Comparison of ENCODE assay signal across 12 cellular contexts in the genomic region with DNA sequence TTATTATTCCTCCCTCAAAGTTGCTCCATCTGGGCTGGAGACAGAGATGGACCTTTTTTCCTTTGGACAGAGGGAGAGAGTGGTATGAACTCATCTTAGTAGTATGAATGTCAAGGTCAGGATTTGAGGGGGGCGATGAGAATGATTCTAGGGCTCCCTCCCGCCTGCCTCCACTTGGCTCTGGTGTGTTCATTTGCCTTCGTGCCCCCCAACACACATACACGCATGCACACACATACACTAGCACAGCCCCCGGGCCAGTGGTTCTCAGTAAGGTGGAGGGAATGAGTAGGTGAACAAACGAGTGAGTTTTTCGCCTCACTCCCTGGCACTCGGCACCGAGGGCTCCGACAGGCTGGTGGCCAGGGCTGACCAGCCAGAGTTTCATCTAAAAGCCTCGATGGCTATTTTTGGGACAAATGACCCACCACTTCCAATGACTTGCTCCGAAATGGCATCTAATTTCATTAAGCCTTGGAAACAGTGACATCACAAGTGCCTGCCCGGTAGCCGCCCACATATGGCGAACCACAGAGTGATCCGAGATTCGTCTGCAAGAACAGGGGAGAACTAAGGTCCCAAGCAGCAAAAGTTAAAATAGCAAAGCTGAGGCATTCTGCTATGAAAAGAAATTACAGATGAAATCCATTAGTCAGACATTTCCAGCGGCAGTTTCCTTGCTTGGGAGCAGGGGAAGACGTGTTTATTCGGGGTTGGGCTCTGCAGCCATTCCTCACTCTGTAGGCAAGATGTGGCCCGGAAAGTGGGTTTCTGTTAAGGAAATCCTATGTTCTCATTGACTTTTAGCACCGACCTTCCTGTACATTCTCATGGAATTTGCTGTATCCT. TPM values are rescaled to one million over a fixed set of nuclear protein-coding genes. Genes with fewer than 3 reads are reported as not detected.
DNase-seq lines count a peak whose midpoint lies in the region; ATAC-seq and TF ChIP-seq lines count a peak whose summit lies in the region.
"Had no signal": no experiment of that assay in that cellular context is flagged by ENCODE, and none has a peak within 500 bp of the region (broad histone marks: within the 10 kb centered on the region; RNA-seq: fewer than 3 reads in every experiment).

No MANE protein-coding gene starts in this region.

- H3K27ac Mint-ChIP-seq in brain = peak overlapping the region in 4 of 5 experiments; percentile 50 to 96 (median 72)
- H3K27ac Mint-ChIP-seq: activated CD4-positive, alpha-beta T cell treated with anti-CD3 and anti-CD28 coated beads, Interleukin-2, amount 10 ng/mL, durations not matched to agents 24 days and 14 days; activated naive CD4-positive, alpha-beta T cell treated with anti-CD3 and anti-CD28 coated beads, Interleukin-2, amount 50 U/mL, for 24 hours had no signal

- H3K36me3 ChIP-seq in spleen = peaks cover 0 to 45% (median 0%) of the 10 kb centered on the region in 6 donors

- H3K4me1 Mint-ChIP-seq in brain = peaks cover 42% of the 10 kb centered on the region

- H3K4me3 Mint-ChIP-seq in brain = no peak overlapping the region
- H3K4me3 Mint-ChIP-seq: activated CD4-positive, alpha-beta T cell treated with anti-CD3 and anti-CD28 coated beads, Interleukin-2, amount 10 ng/mL, durations not matched to agents 24 days and 14 days; activated naive CD4-positive, alpha-beta T cell treated with anti-CD3 and anti-CD28 coated beads, Interleukin-2, amount 50 U/mL, for 24 hours had no signal

- ATAC-seq in HG02981 (IDR thresholded peaks at IDR 0.05; ENCODE audit: unreplicated experiment) (no peak), GM18520 (IDR thresholded peaks at IDR 0.05; ENCODE audit: unreplicated experiment) (no peak)
- ATAC-seq: SK-N-SH treated with all-trans-retinoic acid at 6 μM for 48 hours had no signal

- peaks cover 38% of the 10 kb centered on the region for H3K36me3 Mint-ChIP-seq in brain

- in situ Hi-C loops in KBM-7 (cut with MboI; ENCODE audit: low pct_unique_long_range_greater_than_20kb, low sequenced_read_pairs) = no loop called here

- no peak for TF ChIP-seq POLR2A in spleen (IDR thresholded peaks at IDR 0.05)

- TF ChIP-seq CTCF in brain (conservative IDR thresholded peaks at IDR 0.05) (no peak), spleen (IDR thresholded peaks at IDR 0.05 in 8 of 11, conservative IDR thresholded peaks at IDR 0.05 in 3 of 11) (no peak)

- H3K27me3 Mint-ChIP-seq in brain = no peaks in the 10 kb centered on the region
- H3K27me3 Mint-ChIP-seq: activated CD4-positive, alpha-beta T cell treated with anti-CD3 and anti-CD28 coated beads, Interleukin-2, amount 10 ng/mL, durations not matched to agents 24 days and 14 days; activated naive CD4-positive, alpha-beta T cell treated with anti-CD3 and anti-CD28 coated beads, Interleukin-2, amount 50 U/mL, for 24 hours had no signal

- DNase-seq in GM03348 (ENCODE audit: low spot score) (peak; percentile 67), iris pigment epithelial cell (ENCODE audit: low read depth) (peak; percentile 60), spleen (no peak), NCI-H2227 (lab: John Stamatoyannopoulos, UW; ENCODE audit: unreplicated experiment) (no peak), KBM-7 (no peak)
- DNase-seq: activated CD4-positive, alpha-beta T cell treated with anti-CD3 and anti-CD28 coated beads, Interleukin-2, amount 10 ng/mL, durations not matched to agents 24 days and 14 days; Kasumi-1 had no signal

- H3K27ac ChIP-seq in spleen = peak overlapping the region; percentile 19 to 85 (median 68)

- peaks cover 6 to 95% (median 46%) of the 10 kb centered on the region in 6 donors for H3K4me1 ChIP-seq in spleen

- intact Hi-C loops in spleen (cut with DNase I; ENCODE audit: low total_unique reads) = no loop called here

- H3K27me3 ChIP-seq in spleen (replicated peaks in 1 of 7) = no peaks in the 10 kb centered on the region

- H3K9me3 ChIP-seq in spleen = no peaks in the 10 kb centered on the region

- no peak overlapping the region for H3K4me3 ChIP-seq in spleen

- H3K9me3 Mint-ChIP-seq in brain = peaks cover 4 to 9% (median 5%) of the 10 kb centered on the region in 5 experiments
- H3K9me3 Mint-ChIP-seq: activated CD4-positive, alpha-beta T cell treated with anti-CD3 and anti-CD28 coated beads, Interleukin-2, amount 10 ng/mL, durations not matched to agents 24 days and 14 days; activated naive CD4-positive, alpha-beta T cell treated with anti-CD3 and anti-CD28 coated beads, Interleukin-2, amount 50 U/mL, for 24 hours had no signal

- WGBS in spleen, 5 donors = 66 to 78% (median 74%) methylated on average over 22 of the region's 22 CpGs

RNA-seq across cellular contexts. Expression of gene ERGIC1, which starts 44.8 kb away (rescaled TPM):
- 73.3 TPM for polyA plus RNA-seq in brain (ENCODE audit: insufficient read depth, low read depth, low replicate concordance)
- 100 to 1,000 TPM in 6 of 7 donors, 10 to 100 TPM in 1; 96.6 to 166 (median 143) TPM for total RNA-seq in spleen
- polyA plus RNA-seq in spleen = 10 to 100 TPM; 36.9 to 84.6 (median 46.8) TPM

Comparison
In these comparisons a context has a peak if more than half of its experiments do, and no peak if none do; other contexts are left out.
1. DNase-seq: peak in GM03348 (single experiment) and iris pigment epithelial cell (single experiment); none in spleen (single experiment), NCI-H2227 (single experiment) and KBM-7 (single experiment).